In the genomic region with DNA sequence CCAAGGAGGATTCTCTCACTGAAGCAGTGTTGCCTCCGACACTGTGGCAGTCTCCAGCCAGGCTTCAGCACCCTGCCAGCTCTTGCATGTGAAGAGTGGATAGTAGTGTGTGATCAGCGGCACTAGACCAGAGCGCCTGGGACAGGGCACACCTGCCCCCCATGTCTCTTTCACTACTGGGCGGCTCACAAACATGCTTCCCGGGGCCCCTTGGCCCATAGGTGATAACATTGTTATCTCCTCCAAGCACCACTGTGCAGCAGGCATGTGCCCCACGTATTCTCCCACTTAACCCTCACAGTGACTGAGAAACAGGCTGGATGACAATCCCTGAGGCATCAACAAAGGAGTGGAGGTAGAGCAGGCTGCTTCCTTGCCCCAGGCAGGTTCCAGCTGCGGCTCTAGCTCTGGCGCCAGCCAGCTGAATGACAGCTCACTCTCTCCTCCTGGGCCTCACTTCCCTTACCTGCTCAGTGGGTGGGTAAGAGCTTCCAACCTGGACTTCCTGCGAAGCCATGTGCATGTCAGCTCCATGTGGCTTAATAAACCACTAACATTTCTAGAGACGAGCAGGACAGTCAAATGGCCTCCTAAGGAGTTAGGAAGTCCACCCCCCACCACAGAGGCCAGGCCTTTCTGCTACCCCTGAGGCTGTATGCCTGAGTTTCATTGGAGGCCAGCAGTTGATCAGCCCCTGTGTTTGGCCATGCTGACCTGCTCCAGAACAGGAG, we compare ENCODE assay signal across 8 cellular contexts. TPM values are rescaled to one million over a fixed set of nuclear protein-coding genes. Genes with fewer than 3 reads are reported as not detected.
DNase-seq lines count a peak whose midpoint lies in the region; ATAC-seq and TF ChIP-seq lines count a peak whose summit lies in the region.

No MANE protein-coding gene starts in this region.

- H3K36me3 Mint-ChIP-seq in natural killer cell, result peaks cover 6% of the 10 kb centered on the region
- H3K36me3 Mint-ChIP-seq in endothelial cell (ENCODE audit: low read depth, unreplicated experiment), result no peaks in the 10 kb centered on the region

- H3K4me2 ChIP-seq in DND-41 (ENCODE audit: insufficient read depth, low read length), result no peak overlapping the region

- peaks cover 25% of the 10 kb centered on the region for H3K36me3 ChIP-seq in DND-41 (ENCODE audit: insufficient read depth, low read length)

- peak overlapping the region; percentile 88 to 96 for H3K27ac Mint-ChIP-seq in natural killer cell
- no peak overlapping the region for H3K27ac Mint-ChIP-seq in endothelial cell (ENCODE audit: unreplicated experiment)

- ATAC-seq in DND-41 (ENCODE audit: insufficient read depth, low read depth), result no peak
- ATAC-seq in natural killer cell, result no peak
- ATAC-seq in GM21529 (IDR thresholded peaks at IDR 0.05; ENCODE audit: unreplicated experiment), result no peak
- ATAC-seq in omental fat pad (ENCODE audit: low FRiP score), result no peak
- no peak for ATAC-seq in HG03280 (IDR thresholded peaks at IDR 0.05; ENCODE audit: unreplicated experiment)

- H3K27ac ChIP-seq in DND-41 (ENCODE audit: low read length), result peak overlapping the region; percentile 68

- H4K20me1 ChIP-seq in DND-41 (ENCODE audit: insufficient read depth, low read length), result peaks cover 48% of the 10 kb centered on the region

- H3K9me3 Mint-ChIP-seq in natural killer cell, result no peaks in the 10 kb centered on the region
- no peaks in the 10 kb centered on the region for H3K9me3 Mint-ChIP-seq in endothelial cell (ENCODE audit: unreplicated experiment)

- peaks cover 94% of the 10 kb centered on the region for H3K79me2 ChIP-seq in DND-41 (ENCODE audit: insufficient read depth, low read length)

- H3K4me1 ChIP-seq in DND-41 (ENCODE audit: insufficient read depth, low read length), result peaks cover 51% of the 10 kb centered on the region

- H3K27me3 Mint-ChIP-seq in natural killer cell (ENCODE audit: low read depth in 2 of 2) (no peaks in the 10 kb centered on the region), endothelial cell (ENCODE audit: unreplicated experiment) (peaks cover 3% of the 10 kb centered on the region)

- no peaks in the 10 kb centered on the region for H3K27me3 ChIP-seq in DND-41 (ENCODE audit: insufficient read depth, low read length, poor library complexity)

- H3K9ac ChIP-seq in DND-41 (ENCODE audit: low read depth, low read length), result no peak overlapping the region

- no peak overlapping the region for H2AFZ ChIP-seq in DND-41 (ENCODE audit: low read depth, low read length)

- no peak for TF ChIP-seq CTCF in DND-41 (IDR thresholded peaks at IDR 0.05; ENCODE audit: borderline replicate concordance, extremely low read depth, low read length, poor library complexity, severe bottlenecking)
- no peak for TF ChIP-seq CTCF in natural killer cell (IDR thresholded peaks at IDR 0.05)
- no peak for TF ChIP-seq CTCF in endothelial cell (IDR thresholded peaks at IDR 0.05; ENCODE audit: unreplicated experiment)
- no peak for TF ChIP-seq CTCF in omental fat pad (IDR thresholded peaks at IDR 0.05)

- no peak for DNase-seq in DND-41
- peak; percentile 74 for DNase-seq in NCI-H345 (lab: John Stamatoyannopoulos, UW)
- DNase-seq in cerebellar cortex (ENCODE audit: low spot score), result peak; percentile 65
- no peak for DNase-seq in natural killer cell
- DNase-seq in endothelial cell (ENCODE audit: low spot score), result no peak
- no peak for DNase-seq in omental fat pad (ENCODE audit: low spot score)

- H3K4me3 Mint-ChIP-seq in natural killer cell (peak overlapping the region; percentile 89), endothelial cell (ENCODE audit: unreplicated experiment) (no peak overlapping the region)

- H3K4me1 Mint-ChIP-seq in natural killer cell (peaks cover 91 to 99% of the 10 kb centered on the region in 2 donors), endothelial cell (ENCODE audit: unreplicated experiment) (peaks cover 24% of the 10 kb centered on the region)

- no peaks in the 10 kb centered on the region for H3K9me3 ChIP-seq in DND-41 (ENCODE audit: insufficient read depth, low read length, severe bottlenecking)

- no peak overlapping the region for H3K4me3 ChIP-seq in DND-41 (ENCODE audit: low read depth in 1 of 2, low read length in 2 of 2)

- intact Hi-C loops in natural killer cell (cut with micrococcal nuclease), result loop anchor here (2.0 to 10.0 kb wide), 4 partner anchors 37 to 370 kb away; partner anchors contain the start of genes KLF13 and MTMR10

RNA-seq across cellular contexts. Expression of gene KLF13, which starts 37.8 kb away (rescaled TPM):
- total RNA-seq in natural killer cell (100 to 1,000 TPM; 277 to 328 (median 300) TPM), endothelial cell (ENCODE audit: unreplicated experiment) (45.1 TPM), omental fat pad (10 to 100 TPM; 49.7 to 67.5 (median 62.3) TPM)

Comparison
In these comparisons a context has a peak if more than half of its experiments do, and no peak if none do; other contexts are left out.
1. DNase-seq: peak in NCI-H345 (single experiment) and cerebellar cortex (single experiment); none in DND-41 (single experiment), natural killer cell (single experiment), endothelial cell (single experiment) and omental fat pad (single experiment).